12 cellular contexts compared by ENCODE assay signal in genomic region chr12:19369691-19370148, GRCh38.
A peak's percentile ranks its signal among the peaks of the same experiment; 100 is the strongest.
DNase-seq lines count a peak whose midpoint lies in the region; ATAC-seq, FAIRE-seq and TF ChIP-seq lines count a peak whose summit lies in the region.
"Had no signal": no experiment of that assay in that cellular context is flagged by ENCODE, and none has a peak within 500 bp of the region (broad histone marks: within the 10 kb centered on the region; RNA-seq: fewer than 3 reads in every experiment).

No MANE protein-coding gene starts in this region.

- 63% methylated on average over 6 of the region's 6 CpGs for WGBS in right cardiac atrium
- 1 to 10% methylated on average over 6 of the region's 6 CpGs for WGBS in aorta, 2 donors
- 95% methylated on average over 6 of the region's 6 CpGs for WGBS in HepG2 (ENCODE audit: low lambda C conversion rate)

- peaks cover 16% of the 10 kb centered on the region for H3K36me3 ChIP-seq in brain microvascular endothelial cell (replicated peaks)
- peaks cover 89% of the 10 kb centered on the region for H3K36me3 ChIP-seq in left ventricle myocardium inferior
- no peaks in the 10 kb centered on the region for H3K36me3 ChIP-seq in aorta (ENCODE audit: control insufficient read depth in 1 of 2, insufficient read depth in 2 of 2, low read length in 1 of 2)
- peaks cover 0 to 16% of the 10 kb centered on the region in 2 experiments; a peak in 2 of 5 replicates for H3K36me3 ChIP-seq in HepG2 (replicated peaks in 1 of 2; ENCODE audit: control insufficient read depth in 1 of 2, insufficient read depth in 2 of 2, low read length in 2 of 2)
- no peaks in the 10 kb centered on the region for H3K36me3 ChIP-seq in effector memory CD4-positive, alpha-beta T cell (ENCODE audit: control insufficient read depth, insufficient read depth, low read length)

- CTCF ChIA-PET in HepG2 (lab: Yijun Ruan, JAX; ENCODE audit: low intra/inter-chr PET ratio, low total read pairs), result no interaction called here

- TF ChIP-seq EP300 in HepG2 (IDR thresholded peaks at IDR 0.05; ENCODE audit: low read depth in 2 of 2, low read length in 2 of 2) (no peak), HepG2 (CRISPR knock-in tag; IDR thresholded peaks at IDR 0.05; ENCODE audit: borderline replicate concordance) (no peak)

- DNase-seq in Right ventricle myocardium inferior (ENCODE audit: missing footprints) (no peak), right cardiac atrium (no peak), brain microvascular endothelial cell (peak; percentile 13), left ventricle myocardium inferior (no peak), aorta (no peak), amygdala (lab: John Stamatoyannopoulos, UW) (no peak), HepG2 (ENCODE audit: low spot score) (no peak)
- no peak for DNase-seq in effector memory CD4-positive, alpha-beta T cell
- DNase-seq: activated CD4-positive, alpha-beta T cell treated with anti-CD3 and anti-CD28 coated beads, Interleukin-2, amount 10 ng/mL, durations not matched to agents 24 days and 14 days; activated effector memory CD4-positive, alpha-beta T cell treated with Interleukin-2 at 50 U/mL for 16 hours; NCI-H1092 had no signal

- in situ Hi-C loops in brain microvascular endothelial cell (cut with HindIII; ENCODE audit: low pct_ligation_motif_present, low sequenced_read_pairs), result no loop called here
- in situ Hi-C loops in HepG2 (cut with HindIII; ENCODE audit: extremely low pct_ligation_motif_present, low pct_unique_long_range_greater_than_20kb), result no loop called here

- no peak overlapping the region for H3K4me2 ChIP-seq in HepG2 (ENCODE audit: low read depth, low read length)
- H3K4me2 ChIP-seq: A549 had no signal

- no peak overlapping the region for H3K4me3 ChIP-seq in right cardiac atrium (ENCODE audit: low read length)
- H3K4me3 ChIP-seq in brain microvascular endothelial cell (ENCODE audit: low read depth, low read length), result no peak overlapping the region
- H3K4me3 ChIP-seq in left ventricle myocardium inferior, result no peak overlapping the region
- H3K4me3 ChIP-seq in aorta (ENCODE audit: low read length in 2 of 2), result no peak overlapping the region
- H3K4me3 ChIP-seq in HepG2 (replicated peaks in 1 of 3; ENCODE audit: insufficient read depth in 1 of 3, low read depth in 2 of 3, low read length in 3 of 3), result no peak overlapping the region
- no peak overlapping the region for H3K4me3 ChIP-seq in effector memory CD4-positive, alpha-beta T cell (ENCODE audit: insufficient read depth, low read depth, low read length, poor library complexity, severe bottlenecking)
- H3K4me3 ChIP-seq: A549 had no signal

- H3K9me3 ChIP-seq in right cardiac atrium (ENCODE audit: control insufficient read depth, low read length), result no peaks in the 10 kb centered on the region
- no peaks in the 10 kb centered on the region for H3K9me3 ChIP-seq in left ventricle myocardium inferior (replicated peaks)
- no peaks in the 10 kb centered on the region for H3K9me3 ChIP-seq in aorta (ENCODE audit: control insufficient read depth, low read length)
- no peaks in the 10 kb centered on the region for H3K9me3 ChIP-seq in HepG2 (ENCODE audit: low read length)
- no peaks in the 10 kb centered on the region for H3K9me3 ChIP-seq in effector memory CD4-positive, alpha-beta T cell (ENCODE audit: control insufficient read depth, low read length)
- H3K9me3 ChIP-seq: A549 had no signal

- ATAC-seq in Right ventricle myocardium inferior (peak; percentile 59), right cardiac atrium (no peak), aorta (ENCODE audit: low FRiP score) (peak; percentile 62), HepG2 (no peak)
- ATAC-seq: A549 had no signal

- no peak overlapping the region for H3K27ac ChIP-seq in right cardiac atrium (ENCODE audit: low read length)
- H3K27ac ChIP-seq in brain microvascular endothelial cell, result peak overlapping the region; percentile 33
- peak overlapping the region; percentile 54 for H3K27ac ChIP-seq in left ventricle myocardium inferior (replicated peaks)
- H3K27ac ChIP-seq in aorta (ENCODE audit: low read depth in 1 of 2, low read length in 2 of 2), result peak overlapping the region; percentile 9 to 64
- no peak overlapping the region for H3K27ac ChIP-seq in HepG2 (ENCODE audit: extremely low read length, insufficient read depth, low read length)
- no peak overlapping the region for H3K27ac ChIP-seq in effector memory CD4-positive, alpha-beta T cell (ENCODE audit: insufficient read depth, low read length, poor library complexity, severe bottlenecking)
- H3K27ac ChIP-seq: A549 had no signal

- H4K20me1 ChIP-seq in HepG2 (ENCODE audit: insufficient read depth, low read length), result no peaks in the 10 kb centered on the region

- peaks cover 1% of the 10 kb centered on the region for H3K4me1 ChIP-seq in right cardiac atrium (ENCODE audit: control insufficient read depth, insufficient read depth, low read length)
- peaks cover 9% of the 10 kb centered on the region for H3K4me1 ChIP-seq in left ventricle myocardium inferior
- no peaks in the 10 kb centered on the region for H3K4me1 ChIP-seq in aorta (ENCODE audit: control insufficient read depth in 1 of 2, insufficient read depth in 2 of 2, low read length in 2 of 2)
- no peaks in the 10 kb centered on the region for H3K4me1 ChIP-seq in HepG2 (ENCODE audit: insufficient read depth, low read length)
- no peaks in the 10 kb centered on the region for H3K4me1 ChIP-seq in effector memory CD4-positive, alpha-beta T cell (ENCODE audit: control insufficient read depth, insufficient read depth, low read length, poor library complexity, severe bottlenecking)
- H3K4me1 ChIP-seq: A549 had no signal

- no peaks in the 10 kb centered on the region for H3K79me2 ChIP-seq in HepG2 (ENCODE audit: insufficient read depth, low read length)

- intact Hi-C loops in Right ventricle myocardium inferior (cut with DNase I) (no loop called here), right cardiac atrium (cut with DNase I) (no loop called here), left ventricle myocardium inferior (cut with micrococcal nuclease) (no loop called here), aorta (cut with DNase I) (loop anchor here in 1 of 2 donors (5.0 kb wide), 1 partner anchor 43 kb away; no protein-coding TSS in a partner anchor), HepG2 (cut with micrococcal nuclease; ENCODE audit: unreplicated experiment) (no loop called here)

- POLR2A ChIA-PET in HepG2 (lab: Yijun Ruan, JAX), result no interaction called here

- TF ChIP-seq POLR2A in HepG2 (IDR thresholded peaks at IDR 0.05; ENCODE audit: insufficient read depth in 1 of 2, low read depth in 2 of 2, low read length in 2 of 2), result no peak

- no peak overlapping the region for H3K9ac ChIP-seq in HepG2 (ENCODE audit: insufficient read depth, low read depth, low read length)

- TF ChIP-seq CTCF in brain microvascular endothelial cell (IDR thresholded peaks at IDR 0.05; ENCODE audit: low read depth, low read length, missing control alignments) (no peak), left ventricle myocardium inferior (IDR thresholded peaks at IDR 0.05; ENCODE audit: borderline replicate concordance) (no peak), HepG2 (CRISPR knock-in tag; IDR thresholded peaks at IDR 0.05) (no peak)

- BruUV-seq in HepG2 (replicated peaks; lab: Mats Ljungman, UMichigan), result no TSS peak

- no peak overlapping the region for H2AFZ ChIP-seq in HepG2 (ENCODE audit: low read length)

- TF ChIP-seq RAD21 in HepG2 (CRISPR knock-in tag; IDR thresholded peaks at IDR 0.05), result no peak

- H3K27me3 ChIP-seq in right cardiac atrium (ENCODE audit: control insufficient read depth, insufficient read depth) (no peaks in the 10 kb centered on the region), brain microvascular endothelial cell (replicated peaks) (no peaks in the 10 kb centered on the region), left ventricle myocardium inferior (ENCODE audit: low read depth) (no peaks in the 10 kb centered on the region), aorta (ENCODE audit: control insufficient read depth in 1 of 2, insufficient read depth in 2 of 2, low read length in 1 of 2) (no peaks in the 10 kb centered on the region), HepG2 (ENCODE audit: control insufficient read depth in 1 of 2, insufficient read depth in 2 of 2, low read length in 2 of 2) (no peaks in the 10 kb centered on the region)
- no peaks in the 10 kb centered on the region for H3K27me3 ChIP-seq in effector memory CD4-positive, alpha-beta T cell (replicated peaks; ENCODE audit: control insufficient read depth, insufficient read depth, low read length, poor library complexity, severe bottlenecking)

- no peak for FAIRE-seq in HepG2 (lab: Jason Lieb, UNC)
- FAIRE-seq: A549 had no signal

TF ChIP-seq in HepG2, 621 proteins besides CTCF, POLR2A, EP300 and RAD21:
- TF ChIP-seq ZNF451 (CRISPR knock-in tag; IDR thresholded peaks at IDR 0.05) (no peak), REPIN1 (CRISPR knock-in tag; IDR thresholded peaks at IDR 0.05; ENCODE audit: borderline replicate concordance, low read depth) (no peak), ZNF207 (IDR thresholded peaks at IDR 0.05; ENCODE audit: borderline replicate concordance) (no peak), ZIK1 (CRISPR knock-in tag; IDR thresholded peaks at IDR 0.05; ENCODE audit: borderline replicate concordance, low read depth) (no peak)

Comparison
In these comparisons a context has a peak if more than half of its experiments do, and no peak if none do; other contexts are left out.
1. ATAC-seq: peak in Right ventricle myocardium inferior (single experiment) and aorta (single experiment); none in right cardiac atrium (0 of 2) and HepG2 (single experiment).
2. H3K27ac ChIP-seq: peak in brain microvascular endothelial cell (single experiment), left ventricle myocardium inferior (single experiment) and aorta (2 of 2); none in right cardiac atrium (single experiment), HepG2 (single experiment) and effector memory CD4-positive, alpha-beta T cell (single experiment).